1 cellular context compared by ENCODE assay signal in genomic region chr17:37816951-37817350, GRCh38.
TF ChIP-seq lines count a peak whose summit lies in the region.

No MANE protein-coding gene starts in this region.

TF ChIP-seq in HCT116, 20 proteins besides CTCF, POLR2A, EP300 and RAD21 (continued from another document):
- TF ChIP-seq EGR1 (IDR thresholded peaks at IDR 0.05; ENCODE audit: low read depth), result no peak
- TF ChIP-seq TCF7L2 (IDR thresholded peaks at IDR 0.05; ENCODE audit: borderline replicate concordance, extremely low read depth, insufficient read depth, insufficient read length), result no peak
- TF ChIP-seq CEBPB (IDR thresholded peaks at IDR 0.05; ENCODE audit: low read depth), result no peak
- TF ChIP-seq CBX3 (IDR thresholded peaks at IDR 0.05; ENCODE audit: low read depth), result no peak
- TF ChIP-seq EZH2 (IDR thresholded peaks at IDR 0.05), result no peak
